Comparison of ENCODE assay signal across 8 cellular contexts in genomic region chr3:39166932-39167532, GRCh38. TPM values are rescaled to one million over a fixed set of nuclear protein-coding genes. Genes with fewer than 3 reads are reported as not detected.
A peak's percentile ranks its signal among the peaks of the same experiment; 100 is the strongest.
DNase-seq lines count a peak whose midpoint lies in the region; ATAC-seq lines count a peak whose summit lies in the region.
"Had no signal": no experiment of that assay in that cellular context is flagged by ENCODE, and none has a peak within 500 bp of the region (broad histone marks: within the 10 kb centered on the region; RNA-seq: fewer than 3 reads in every experiment).

No MANE protein-coding gene starts in this region.

- ATAC-seq in sciatic nerve (peak; percentile 83), GM19455 (IDR thresholded peaks at IDR 0.05; ENCODE audit: unreplicated experiment) (no peak), HG03378 (IDR thresholded peaks at IDR 0.05; ENCODE audit: unreplicated experiment) (no peak)

- no peak overlapping the region for H3K4me3 ChIP-seq in MG63
- H3K4me3 ChIP-seq: testis had no signal

- DNase-seq in MG63: peak; percentile 61
- DNase-seq in dermis blood vessel endothelial cell: peak; percentile 83
- peak; percentile 63 for DNase-seq in sciatic nerve (ENCODE audit: low spot score)
- DNase-seq in NCI-H2171 (lab: John Stamatoyannopoulos, UW): no peak
- DNase-seq: activated T-cell treated with anti-CD3 and anti-CD28 coated beads, Interleukin-2, amount 50 U/mL, for 48 hours; testis had no signal

- H3K27me3 ChIP-seq in MG63: no peaks in the 10 kb centered on the region
- H3K27me3 ChIP-seq: testis had no signal

- intact Hi-C loops in sciatic nerve (cut with DNase I): no loop called here

- no peaks in the 10 kb centered on the region for H3K9me3 ChIP-seq in MG63
- H3K9me3 ChIP-seq: testis had no signal

- no peaks in the 10 kb centered on the region for H3K36me3 ChIP-seq in MG63

RNA-seq across cellular contexts. Expression of gene CSRNP1, which starts 13.6 kb away (rescaled TPM):
- 8.4 TPM in 2 replicates for total RNA-seq in MG63 (2014; rRNA removed; shearing (Covaris generic); ENCODE audit: low replicate concordance)
- total RNA-seq in dermis blood vessel endothelial cell (9.2 and 15.1 TPM in 2 replicates), sciatic nerve (51.7 TPM)

RNA-seq across cellular contexts. Expression of gene XIRP1, which starts 25.4 kb away (rescaled TPM):
- not detected in 2 replicates for total RNA-seq in MG63 (2014; rRNA removed; shearing (Covaris generic); ENCODE audit: low replicate concordance)
- total RNA-seq in dermis blood vessel endothelial cell: not detected in 2 replicates
- 0.04 TPM for total RNA-seq in sciatic nerve

RNA-seq across cellular contexts. Expression of gene TTC21A, which starts 59.6 kb away (rescaled TPM):
- total RNA-seq in MG63 (2014; rRNA removed; shearing (Covaris generic); ENCODE audit: low replicate concordance): 0.32 and 0.40 TPM in 2 replicates
- total RNA-seq in dermis blood vessel endothelial cell (1.5 and 1.9 TPM in 2 replicates), sciatic nerve (13.4 TPM)

RNA-seq across cellular contexts. Expression of gene GORASP1, which starts 59.6 kb away (rescaled TPM):
- 11.4 and 19.4 TPM in 2 replicates for total RNA-seq in MG63 (2014; rRNA removed; shearing (Covaris generic); ENCODE audit: low replicate concordance)
- total RNA-seq in dermis blood vessel endothelial cell (36.4 and 41.2 TPM in 2 replicates), sciatic nerve (55.8 TPM)
